In the genomic region with DNA sequence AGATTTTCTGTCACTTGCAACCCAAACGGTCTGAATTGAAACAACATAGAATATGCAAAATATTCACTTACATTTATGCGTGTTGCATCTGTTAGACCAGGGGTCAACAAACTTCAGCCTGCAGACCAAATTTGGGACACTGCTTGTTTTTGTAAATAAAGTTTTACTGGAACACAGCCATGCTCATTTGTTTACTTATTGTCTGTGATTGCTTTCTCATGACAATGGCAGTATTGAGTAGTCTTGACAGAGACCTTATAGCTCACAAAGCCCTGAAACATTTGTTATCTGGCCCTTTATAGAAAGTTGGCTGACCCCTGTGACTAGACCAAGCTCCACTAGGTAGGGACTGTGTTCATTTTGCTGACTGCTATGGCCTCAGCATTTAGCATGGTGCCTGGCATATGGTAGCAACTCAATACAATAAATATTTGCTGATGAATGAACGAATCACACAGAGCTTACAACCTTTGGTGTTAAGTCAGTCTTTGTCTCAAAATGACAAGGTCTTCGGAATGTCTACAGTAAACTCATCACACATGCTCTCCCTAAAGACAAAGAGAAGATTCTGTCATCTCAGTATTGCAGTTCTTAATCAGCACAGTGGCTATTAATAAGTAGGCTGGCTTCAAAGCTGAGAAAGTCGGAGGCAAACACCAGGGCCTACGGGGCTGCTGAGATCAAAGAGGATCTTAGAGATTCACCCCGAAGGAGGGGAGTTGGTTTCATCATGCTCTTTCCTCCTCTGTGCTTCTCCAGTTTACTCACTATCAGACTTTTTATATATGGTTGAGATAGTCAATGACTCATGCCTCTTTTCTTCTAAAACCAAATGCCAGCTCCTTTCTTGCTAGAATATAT, we compare ENCODE assay signal across 12 cellular contexts.
DNase-seq lines count a peak whose midpoint lies in the region; ATAC-seq and TF ChIP-seq lines count a peak whose summit lies in the region.
"Had no signal": no experiment of that assay in that cellular context is flagged by ENCODE, and none has a peak within 500 bp of the region (broad histone marks: within the 10 kb centered on the region; RNA-seq: fewer than 3 reads in every experiment).

No MANE protein-coding gene starts in this region.

- H3K4me2 ChIP-seq in OCI-LY3 (ENCODE audit: low read length) = peak overlapping the region; percentile 83

- peaks cover 47% of the 10 kb centered on the region for H3K4me1 ChIP-seq in OCI-LY3 (ENCODE audit: low read length)
- H3K4me1 ChIP-seq: sigmoid colon, vagina had no signal

- no peaks in the 10 kb centered on the region for H3K27me3 ChIP-seq in OCI-LY3 (ENCODE audit: low read depth, low read length)
- H3K27me3 ChIP-seq: sigmoid colon, vagina had no signal

- H3K36me3 ChIP-seq in OCI-LY3 (replicated peaks; ENCODE audit: low read depth, low read length) = no peaks in the 10 kb centered on the region
- H3K36me3 ChIP-seq: sigmoid colon, vagina had no signal

- ATAC-seq in GM18858 (IDR thresholded peaks at IDR 0.05; ENCODE audit: unreplicated experiment) (peak; percentile 81), GM21723 (IDR thresholded peaks at IDR 0.05; ENCODE audit: unreplicated experiment) (peak; percentile 85), HG02840 (IDR thresholded peaks at IDR 0.05; ENCODE audit: low FRiP score, unreplicated experiment) (no peak)

- H3K27ac ChIP-seq in OCI-LY3 (ENCODE audit: low read length) (peak overlapping the region; percentile 95), coronary artery (no peak overlapping the region)
- H3K27ac ChIP-seq: RWPE1, sigmoid colon, vagina had no signal

- no peaks in the 10 kb centered on the region for H4K20me1 ChIP-seq in OCI-LY3 (ENCODE audit: insufficient read depth, low read length)

- H3K4me3 ChIP-seq in OCI-LY3 (ENCODE audit: low read length) = peak overlapping the region; percentile 52
- H3K4me3 ChIP-seq in coronary artery = no peak overlapping the region
- H3K4me3 ChIP-seq: sigmoid colon, vagina had no signal

- no peaks in the 10 kb centered on the region; the same call in 1 of the 2 replicates for H3K9me3 ChIP-seq in OCI-LY3 (ENCODE audit: insufficient read depth, low read length)
- H3K9me3 ChIP-seq: sigmoid colon, vagina had no signal

- peak; percentile 24 for DNase-seq in stimulated activated CD4-positive, alpha-beta T cell treated with anti-CD3 and anti-CD28 coated beads, Interleukin-12 subunit alpha, Interleukin-12 subunit beta, amount 100 ng/mL, for 4 hours
- no peak for DNase-seq in coronary artery (ENCODE audit: low spot score)
- DNase-seq in dedifferentiated amniotic fluid mesenchymal stem cell (ENCODE audit: extremely low spot score) = no peak
- DNase-seq in RPMI8226 = no peak
- DNase-seq: NCI-H1694, sigmoid colon had no signal

- 0 out of 2 replicates have a peak overlapping the region, but pooled peaks have one; percentile 17 for H2AFZ ChIP-seq in OCI-LY3 (ENCODE audit: low read depth, low read length)

- H3K79me2 ChIP-seq in OCI-LY3 (ENCODE audit: low read length) = no peaks in the 10 kb centered on the region

- TF ChIP-seq CTCF in OCI-LY3 (IDR thresholded peaks at IDR 0.05; ENCODE audit: low read depth, low read length) (no peak), coronary artery (IDR thresholded peaks at IDR 0.05) (no peak)

- H3K9ac ChIP-seq in OCI-LY3 (ENCODE audit: low read length) = peak overlapping the region; percentile 62
